Comparison of ENCODE assay signal across 3 cellular contexts in the genomic region with DNA sequence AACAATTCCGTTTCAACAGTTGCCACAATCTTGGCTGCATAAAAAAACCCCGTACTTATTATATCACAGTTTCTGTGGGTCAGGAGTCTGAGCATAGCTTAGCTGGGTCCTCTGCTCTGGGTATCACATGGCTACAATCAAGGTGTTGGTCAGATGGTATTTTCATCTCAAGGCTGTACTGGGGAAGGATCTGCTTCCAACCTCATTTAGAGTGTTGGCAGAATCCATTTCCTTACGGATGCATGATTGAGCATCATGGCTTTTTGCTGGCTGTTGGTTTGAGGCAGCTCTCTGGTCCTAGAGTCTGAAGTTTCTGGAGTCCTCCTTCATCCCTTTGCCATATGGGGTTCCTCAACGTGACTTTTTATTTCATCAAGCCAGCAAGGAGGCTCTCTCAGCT.
"Had no signal": no experiment of that assay in that cellular context is flagged by ENCODE, and none has a peak within 500 bp of the region (broad histone marks: within the 10 kb centered on the region; RNA-seq: fewer than 3 reads in every experiment).

No MANE protein-coding gene starts in this region.

- H3K36me3 Mint-ChIP-seq: IgD-negative memory B cell had no signal

- H3K4me1 Mint-ChIP-seq: IgD-negative memory B cell had no signal

- DNase-seq: IMR-90, KBM-7 had no signal

- H3K27ac Mint-ChIP-seq: IgD-negative memory B cell had no signal

- H3K4me3 Mint-ChIP-seq: IgD-negative memory B cell had no signal

- H3K9me3 Mint-ChIP-seq: IgD-negative memory B cell had no signal
